In the genomic region with DNA sequence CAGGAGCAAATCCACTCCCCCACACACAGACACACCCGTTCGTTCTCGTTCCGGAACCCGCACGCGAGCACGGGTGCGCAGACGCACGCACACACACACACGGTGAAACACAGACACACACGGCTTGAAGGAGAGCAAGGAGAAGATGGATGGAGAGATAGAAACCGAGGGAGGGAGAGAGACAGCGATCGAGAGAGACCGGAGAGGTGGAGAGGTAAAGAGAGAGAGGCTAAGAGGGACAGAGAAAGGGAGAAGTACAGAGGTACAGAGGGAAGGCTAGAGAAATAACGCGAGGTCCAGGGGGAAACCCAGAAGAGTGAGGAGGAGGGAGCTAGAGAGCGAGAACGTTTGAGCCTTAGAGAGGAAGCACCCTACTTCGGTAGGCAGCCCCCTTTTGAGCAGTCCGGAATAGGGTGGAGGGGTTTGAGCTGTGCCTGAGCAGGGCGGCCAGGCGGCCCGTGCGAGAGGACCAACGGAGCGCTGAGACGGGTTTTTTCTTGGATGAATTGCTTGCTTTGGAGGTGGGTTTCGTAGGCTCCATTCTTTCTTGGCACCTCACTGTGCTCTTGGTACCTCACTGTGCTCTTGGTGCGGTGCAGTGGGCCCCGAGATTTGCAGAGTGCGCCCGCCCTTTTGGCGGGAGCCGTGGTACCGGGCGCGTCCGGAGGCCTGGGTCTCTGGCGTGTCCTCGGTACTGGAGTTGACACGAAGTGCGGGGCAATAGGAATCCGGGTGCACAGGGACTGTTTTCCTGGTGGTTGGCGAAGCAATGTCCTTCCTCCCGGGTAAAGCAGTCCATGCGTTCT, we compare ENCODE assay signal across 8 cellular contexts.
DNase-seq lines count a peak whose midpoint lies in the region; ATAC-seq and TF ChIP-seq lines count a peak whose summit lies in the region.

No MANE protein-coding gene starts in this region.

- H3K9me3 ChIP-seq in CD4-positive, alpha-beta T cell (ENCODE audit: control insufficient read depth, low read length) = no peaks in the 10 kb centered on the region
- H3K9me3 ChIP-seq in osteoblast (ENCODE audit: low read depth, low read length) = no peaks in the 10 kb centered on the region

- no peaks in the 10 kb centered on the region for H3K4me1 ChIP-seq in foreskin keratinocyte
- H3K4me1 ChIP-seq in osteoblast (ENCODE audit: insufficient read depth, low read length) = peaks cover 11% of the 10 kb centered on the region

- H3K36me3 ChIP-seq in H7 (replicated peaks; ENCODE audit: control insufficient read depth, insufficient read depth, low read length) (no peaks in the 10 kb centered on the region), osteoblast (ENCODE audit: insufficient read depth, low read length) (no peaks in the 10 kb centered on the region)

- TF ChIP-seq CTCF in CD4-positive, alpha-beta T cell (IDR thresholded peaks at IDR 0.05) = no peak
- TF ChIP-seq CTCF in foreskin keratinocyte (conservative IDR thresholded peaks at IDR 0.05) = no peak
- TF ChIP-seq CTCF in osteoblast (IDR thresholded peaks at IDR 0.05; ENCODE audit: extremely low read depth, low read depth, low read length) = no peak

- POLR2A ChIA-PET in CD4-positive, alpha-beta T cell (lab: Charles Lee) = no interaction called here

- H3K36me3 Mint-ChIP-seq in CD4-positive, alpha-beta T cell (ENCODE audit: low read depth) = peaks cover 13% of the 10 kb centered on the region

- H3K79me2 ChIP-seq in osteoblast (ENCODE audit: insufficient read depth, low read length) = no peaks in the 10 kb centered on the region

- intact Hi-C loops in CD4-positive, alpha-beta T cell (cut with DNase I, micrococcal nuclease) = no loop called here

- no peaks in the 10 kb centered on the region for H4K20me1 ChIP-seq in osteoblast (ENCODE audit: insufficient read depth, low read length)

- peaks cover 35% of the 10 kb centered on the region for H3K4me1 Mint-ChIP-seq in CD4-positive, alpha-beta T cell (ENCODE audit: low read depth)

- peak overlapping the region; percentile 92 for H3K4me3 Mint-ChIP-seq in CD4-positive, alpha-beta T cell

- H3K4me3 ChIP-seq in H7 (ENCODE audit: insufficient read depth, low read depth, low read length) = peak overlapping the region; percentile 57
- peak overlapping the region; percentile 62 for H3K4me3 ChIP-seq in osteoblast (ENCODE audit: insufficient read depth, low read length)

- CTCF ChIA-PET in CD4-positive, alpha-beta T cell (lab: Charles Lee) = no interaction called here

- no peak overlapping the region for H3K27ac ChIP-seq in CD4-positive, alpha-beta T cell (ENCODE audit: low read depth, low read length)
- H3K27ac ChIP-seq in foreskin keratinocyte = peak overlapping the region; percentile 81
- H3K27ac ChIP-seq in osteoblast (ENCODE audit: low read depth, low read length) = no peak overlapping the region

- no peaks in the 10 kb centered on the region for H3K9me3 Mint-ChIP-seq in CD4-positive, alpha-beta T cell

- H3K27me3 Mint-ChIP-seq in CD4-positive, alpha-beta T cell = peaks cover 50% of the 10 kb centered on the region

- peak overlapping the region; percentile 78 for H3K27ac Mint-ChIP-seq in CD4-positive, alpha-beta T cell

- peak in 5 of 10 experiments; percentile 15 to 55 (median 34) for DNase-seq in CD4-positive, alpha-beta T cell
- DNase-seq in H7 = peak; percentile 65
- DNase-seq in NCI-H748 treated with DMSO at 0.1 percent for 48 hours (lab: John Stamatoyannopoulos, UW) = peak; percentile 8
- peak; percentile 57 for DNase-seq in activated T-cell treated with anti-CD3 and anti-CD28 coated beads, Interleukin-2, amount 50 U/mL, for 1 hour
- DNase-seq in foreskin keratinocyte = peak; percentile 53 to 77
- peak; percentile 72 for DNase-seq in osteoblast (ENCODE audit: insufficient read length, low spot score, missing footprints)
- DNase-seq in epidermal melanocyte (ENCODE audit: insufficient read length, low spot score) = no peak
- no peak for DNase-seq in occipital lobe (lab: John Stamatoyannopoulos, UW)

- H3K4me2 ChIP-seq in osteoblast (ENCODE audit: insufficient read depth, low read length) = peak overlapping the region; percentile 80

- peaks cover 52% of the 10 kb centered on the region for H3K27me3 ChIP-seq in CD4-positive, alpha-beta T cell (ENCODE audit: control insufficient read depth, insufficient read depth, low read length)
- H3K27me3 ChIP-seq in H7 (ENCODE audit: control insufficient read depth, insufficient read depth, low read length) (peaks cover 51% of the 10 kb centered on the region), foreskin keratinocyte (no peaks in the 10 kb centered on the region), osteoblast (ENCODE audit: insufficient read depth, low read length) (peaks cover 37% of the 10 kb centered on the region)

- H2AFZ ChIP-seq in osteoblast (ENCODE audit: low read length) = peak overlapping the region; percentile 80

- peak; percentile 81 for ATAC-seq in CD4-positive, alpha-beta T cell (ENCODE audit: poor library complexity)
- ATAC-seq in foreskin keratinocyte = peak; percentile 67

Comparison
In these comparisons a context has a peak if more than half of its experiments do, and no peak if none do; other contexts are left out.
1. DNase-seq: peak in H7 (single experiment), NCI-H748 treated with DMSO at 0.1 percent for 48 hours (single experiment), activated T-cell treated with anti-CD3 and anti-CD28 coated beads, Interleukin-2, amount 50 U/mL, for 1 hour (single experiment), foreskin keratinocyte (2 of 2) and osteoblast (single experiment); none in epidermal melanocyte (single experiment) and occipital lobe (single experiment).